Comparison of ENCODE assay signal across 8 cellular contexts in the genomic region with DNA sequence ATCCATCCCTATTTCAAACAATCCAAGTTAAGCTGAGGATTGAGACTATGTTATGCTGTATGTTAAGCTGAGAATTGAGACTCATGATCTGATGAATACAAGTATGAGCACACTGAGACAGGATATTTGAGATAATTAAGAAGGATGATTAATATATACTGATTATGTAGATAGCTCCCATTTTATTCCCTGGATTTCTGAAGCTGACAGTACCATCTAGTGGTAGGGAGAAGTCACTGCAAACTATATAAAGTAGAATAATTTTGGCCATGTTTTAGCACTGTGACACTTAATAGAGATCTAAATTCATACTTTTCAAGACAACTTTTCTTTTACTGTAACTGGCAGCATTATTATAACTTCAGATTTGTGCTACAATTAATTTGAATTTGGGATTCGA. TPM values are rescaled to one million over a fixed set of nuclear protein-coding genes. Genes with fewer than 3 reads are reported as not detected.
A peak's percentile ranks its signal among the peaks of the same experiment; 100 is the strongest.
DNase-seq lines count a peak whose midpoint lies in the region; FAIRE-seq and TF ChIP-seq lines count a peak whose summit lies in the region.

No MANE protein-coding gene starts in this region.

- DNase-seq in AG20443 (ENCODE audit: low spot score), result peak; percentile 9
- DNase-seq in GM18507 (ENCODE audit: extremely low spot score, insufficient read length, low read depth), result no peak
- DNase-seq in kidney epithelial cell (ENCODE audit: low read depth), result no peak
- no peak for DNase-seq in activated CD4-positive, CD25-positive, alpha-beta regulatory T cell treated with anti-CD3 and anti-CD28 coated beads, Interleukin-2, amount 50 U/mL, for 72 hours
- no peak for DNase-seq in NCI-H345 treated with DMSO at 0.1 percent for 48 hours (lab: John Stamatoyannopoulos, UW; ENCODE audit: unreplicated experiment)
- no peak for DNase-seq in NK-92 (lab: John Stamatoyannopoulos, UW; ENCODE audit: unreplicated experiment)
- DNase-seq in head of caudate nucleus, result no peak

- H3K36me3 ChIP-seq in kidney epithelial cell (ENCODE audit: control insufficient read depth, insufficient read depth, low read length), result no peaks in the 10 kb centered on the region

- no peaks in the 10 kb centered on the region for H3K27me3 ChIP-seq in kidney epithelial cell (ENCODE audit: control insufficient read depth, insufficient read depth, low read length)

- no peak overlapping the region for H3K4me3 ChIP-seq in kidney epithelial cell (ENCODE audit: low read depth, low read length)

- peak; percentile 67 for TF ChIP-seq CTCF in kidney epithelial cell (IDR thresholded peaks at IDR 0.05; ENCODE audit: insufficient read depth, low read length, poor library complexity, severe bottlenecking)

- intact Hi-C loops in head of caudate nucleus (cut with DNase I), result loop anchor here (10.0 kb wide), 2 partner anchors 141 to 601 kb away; no protein-coding TSS in a partner anchor

- peak; percentile 50 for FAIRE-seq in GM18507 (lab: Jason Lieb, UNC)
- peak; percentile 74 for FAIRE-seq in TTC549 (lab: Jason Lieb, UNC)

RNA-seq across cellular contexts. Expression of gene PHF6, which starts 23.1 kb away (rescaled TPM):
- 29.0 and 32.5 TPM in 2 replicates for total RNA-seq in kidney epithelial cell
